1 cellular context compared by ENCODE assay signal in the genomic region with DNA sequence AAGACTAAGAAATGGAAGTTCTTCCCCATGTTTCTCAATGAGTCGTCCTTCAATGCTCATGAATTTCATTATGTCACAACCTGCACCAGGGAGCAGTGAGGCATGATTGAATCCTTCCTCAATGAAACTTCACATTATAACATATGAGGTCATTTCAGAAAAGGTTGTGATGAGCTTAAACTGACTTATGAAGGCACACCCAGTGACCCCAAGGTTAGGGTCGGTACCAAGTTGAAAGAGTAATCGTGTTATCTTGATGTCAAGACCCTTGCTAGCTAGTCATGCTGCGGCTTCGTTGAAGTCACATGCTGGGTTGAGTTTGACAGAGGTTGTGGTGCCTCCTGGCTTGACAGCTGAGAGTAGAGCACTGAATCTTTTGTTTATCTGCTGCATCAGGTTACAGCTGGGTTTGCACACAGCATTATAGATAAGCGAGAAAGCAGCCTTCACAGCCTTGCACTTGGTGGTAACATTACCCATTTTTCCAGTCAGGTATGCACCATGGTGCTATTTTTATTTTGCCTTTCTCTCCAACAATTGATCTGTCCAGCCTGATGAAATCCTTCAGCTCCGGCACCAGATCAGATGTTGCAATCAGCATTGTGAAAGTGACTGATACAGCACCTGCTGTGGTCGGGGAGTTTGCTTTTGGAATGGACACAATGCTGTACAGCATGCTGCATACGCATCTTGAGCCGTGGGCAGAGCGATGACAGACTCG.
TF ChIP-seq lines count a peak whose summit lies in the region.

No MANE protein-coding gene starts in this region.

TF ChIP-seq in K562, 482 proteins besides CTCF, POLR2A, EP300 and RAD21 (continued from another document):
- TF ChIP-seq, protein P1, sequence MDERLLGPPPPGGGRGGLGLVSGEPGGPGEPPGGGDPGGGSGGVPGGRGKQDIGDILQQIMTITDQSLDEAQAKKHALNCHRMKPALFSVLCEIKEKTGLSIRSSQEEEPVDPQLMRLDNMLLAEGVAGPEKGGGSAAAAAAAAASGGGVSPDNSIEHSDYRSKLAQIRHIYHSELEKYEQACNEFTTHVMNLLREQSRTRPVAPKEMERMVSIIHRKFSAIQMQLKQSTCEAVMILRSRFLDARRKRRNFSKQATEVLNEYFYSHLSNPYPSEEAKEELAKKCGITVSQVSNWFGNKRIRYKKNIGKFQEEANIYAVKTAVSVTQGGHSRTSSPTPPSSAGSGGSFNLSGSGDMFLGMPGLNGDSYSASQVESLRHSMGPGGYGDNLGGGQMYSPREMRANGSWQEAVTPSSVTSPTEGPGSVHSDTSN (CRISPR knock-in tag; IDR thresholded peaks at IDR 0.05; ENCODE audit: low read depth), result no peak
- TF ChIP-seq, protein P1 (tag; conservative IDR thresholded peaks at IDR 0.05; ENCODE audit: low read depth), result peak; percentile 34; the same call in 1 of the 2 replicates
- TF ChIP-seq ZNF507 (tag; conservative IDR thresholded peaks at IDR 0.05) (no peak), BRD9 (IDR thresholded peaks at IDR 0.05; ENCODE audit: low read depth, partially characterized antibody) (no peak), SREBF1 (IDR thresholded peaks at IDR 0.05; ENCODE audit: borderline replicate concordance, low read depth, low read length) (no peak), ZNF717 (CRISPR knock-in tag; IDR thresholded peaks at IDR 0.05) (no peak), NEUROD1 (IDR thresholded peaks at IDR 0.05; ENCODE audit: borderline replicate concordance, low read depth, low read length, partially characterized antibody) (no peak), PYGO2 (tag; IDR thresholded peaks at IDR 0.05) (no peak)
- TF ChIP-seq, protein P2, sequence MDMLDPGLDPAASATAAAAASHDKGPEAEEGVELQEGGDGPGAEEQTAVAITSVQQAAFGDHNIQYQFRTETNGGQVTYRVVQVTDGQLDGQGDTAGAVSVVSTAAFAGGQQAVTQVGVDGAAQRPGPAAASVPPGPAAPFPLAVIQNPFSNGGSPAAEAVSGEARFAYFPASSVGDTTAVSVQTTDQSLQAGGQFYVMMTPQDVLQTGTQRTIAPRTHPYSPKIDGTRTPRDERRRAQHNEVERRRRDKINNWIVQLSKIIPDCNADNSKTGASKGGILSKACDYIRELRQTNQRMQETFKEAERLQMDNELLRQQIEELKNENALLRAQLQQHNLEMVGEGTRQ (CRISPR knock-in tag; IDR thresholded peaks at IDR 0.05), result peak; percentile 17; the same call in 1 of the 2 replicates
- TF ChIP-seq, protein P3, sequence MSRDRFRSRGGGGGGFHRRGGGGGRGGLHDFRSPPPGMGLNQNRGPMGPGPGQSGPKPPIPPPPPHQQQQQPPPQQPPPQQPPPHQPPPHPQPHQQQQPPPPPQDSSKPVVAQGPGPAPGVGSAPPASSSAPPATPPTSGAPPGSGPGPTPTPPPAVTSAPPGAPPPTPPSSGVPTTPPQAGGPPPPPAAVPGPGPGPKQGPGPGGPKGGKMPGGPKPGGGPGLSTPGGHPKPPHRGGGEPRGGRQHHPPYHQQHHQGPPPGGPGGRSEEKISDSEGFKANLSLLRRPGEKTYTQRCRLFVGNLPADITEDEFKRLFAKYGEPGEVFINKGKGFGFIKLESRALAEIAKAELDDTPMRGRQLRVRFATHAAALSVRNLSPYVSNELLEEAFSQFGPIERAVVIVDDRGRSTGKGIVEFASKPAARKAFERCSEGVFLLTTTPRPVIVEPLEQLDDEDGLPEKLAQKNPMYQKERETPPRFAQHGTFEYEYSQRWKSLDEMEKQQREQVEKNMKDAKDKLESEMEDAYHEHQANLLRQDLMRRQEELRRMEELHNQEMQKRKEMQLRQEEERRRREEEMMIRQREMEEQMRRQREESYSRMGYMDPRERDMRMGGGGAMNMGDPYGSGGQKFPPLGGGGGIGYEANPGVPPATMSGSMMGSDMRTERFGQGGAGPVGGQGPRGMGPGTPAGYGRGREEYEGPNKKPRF (IDR thresholded peaks at IDR 0.05; ENCODE audit: low read depth, low read length), result no peak
